ENCODE assay signal across 8 cellular contexts in genomic region chr6:26569433-26569764, GRCh38. TPM values are rescaled to one million over a fixed set of nuclear protein-coding genes. Genes with fewer than 3 reads are reported as not detected.
DNase-seq lines count a peak whose midpoint lies in the region; ATAC-seq and TF ChIP-seq lines count a peak whose summit lies in the region.

No MANE protein-coding gene starts in this region.

- CTCF ChIA-PET in HCT116 (lab: Charles Lee) (interaction anchor here (1.2 to 1.3 kb wide), 2 partner anchors 26 to 227 kb away, joined by 3 to 4 read pairs; no protein-coding TSS in a partner anchor), HEK293T (lab: Yijun Ruan, JAX) (interaction anchor here (0.6 to 1.8 kb wide), 6 partner anchors 13 to 247 kb away, joined by 3 to 7 read pairs (median 4); no protein-coding TSS in a partner anchor)

- no TSS peak for BruUV-seq in HCT116 (replicated peaks; lab: Mats Ljungman, UMichigan)

- H4K20me1 ChIP-seq in BLaER1 (no peaks in the 10 kb centered on the region), HCT116 (ENCODE audit: insufficient read depth) (no peaks in the 10 kb centered on the region)

- H3K9me3 ChIP-seq in BLaER1 (0 out of 2 replicates have a peak, but pooled peaks cover 4% of the 10 kb centered on the region), HCT116 (ENCODE audit: control insufficient read depth in 1 of 2, insufficient read depth in 1 of 2, low read depth in 1 of 2, low read length in 2 of 2) (no peaks in the 10 kb centered on the region), muscle layer of duodenum (ENCODE audit: control insufficient read depth in 1 of 2, low read length in 2 of 2) (no peaks in the 10 kb centered on the region), left lung (no peaks in the 10 kb centered on the region)

- H3K27ac ChIP-seq in BLaER1 (no peak overlapping the region), HCT116 (ENCODE audit: low read depth, low read length) (no peak overlapping the region), muscle layer of duodenum (ENCODE audit: low read length) (no peak overlapping the region), left lung (peak overlapping the region in 1 of 2 donors; percentile 37)

- intact Hi-C loops in HCT116 (cut with micrococcal nuclease) (no loop called here), left lung (cut with DNase I) (no loop called here)

- peaks cover 30% of the 10 kb centered on the region for H3K4me1 ChIP-seq in BLaER1
- peaks cover 2 to 59% of the 10 kb centered on the region in 2 experiments; a peak in 3 of 4 replicates for H3K4me1 ChIP-seq in HCT116 (ENCODE audit: control insufficient read depth in 1 of 2, insufficient read depth in 2 of 2, low read length in 2 of 2)
- no peaks in the 10 kb centered on the region for H3K4me1 ChIP-seq in muscle layer of duodenum (ENCODE audit: control insufficient read depth in 1 of 2, insufficient read depth in 2 of 2, low read length in 2 of 2)
- H3K4me1 ChIP-seq in left lung: peaks cover 0 to 24% of the 10 kb centered on the region in 2 donors

- H3K4me2 ChIP-seq in BLaER1 (peak overlapping the region; percentile 68), HCT116 (ENCODE audit: low read length) (peak overlapping the region; percentile 81; the same call in 1 of the 2 replicates)

- no peaks in the 10 kb centered on the region for H3K79me2 ChIP-seq in HCT116 (ENCODE audit: insufficient read depth, low read length)

- H3K9ac ChIP-seq in BLaER1 (no peak overlapping the region), HCT116 (ENCODE audit: low read length) (no peak overlapping the region)

- H3K36me3 ChIP-seq in BLaER1: no peaks in the 10 kb centered on the region
- no peaks in the 10 kb centered on the region for H3K36me3 ChIP-seq in HCT116 (ENCODE audit: control insufficient read depth in 1 of 2, insufficient read depth in 2 of 2, low read length in 2 of 2)
- H3K36me3 ChIP-seq in muscle layer of duodenum (ENCODE audit: control insufficient read depth in 1 of 2, insufficient read depth in 2 of 2, low read length in 2 of 2): no peaks in the 10 kb centered on the region
- H3K36me3 ChIP-seq in left lung: no peaks in the 10 kb centered on the region

- H3K27me3 ChIP-seq in BLaER1: no peaks in the 10 kb centered on the region
- no peaks in the 10 kb centered on the region for H3K27me3 ChIP-seq in HCT116 (ENCODE audit: insufficient read depth, low read length)
- no peaks in the 10 kb centered on the region for H3K27me3 ChIP-seq in muscle layer of duodenum (ENCODE audit: low read depth, low read length)
- H3K27me3 ChIP-seq in left lung: no peaks in the 10 kb centered on the region

- H3K4me3 ChIP-seq in BLaER1 (peak overlapping the region; percentile 70), HCT116 (replicated peaks in 1 of 2; ENCODE audit: low read depth in 1 of 2, low read length in 2 of 2) (no peak overlapping the region), astrocyte of the cerebellum (ENCODE audit: low read depth, low read length) (peak overlapping the region; percentile 66), muscle layer of duodenum (ENCODE audit: low read depth in 1 of 2, low read length in 2 of 2) (peak overlapping the region; percentile 72 to 98), left lung (peak overlapping the region in 1 of 2 donors; percentile 50)

- ATAC-seq in HCT116 (no peak), left lung (no peak), GM18519 (IDR thresholded peaks at IDR 0.05; ENCODE audit: low FRiP score, unreplicated experiment) (no peak)

- DNase-seq in HCT116 (ENCODE audit: low read depth, low spot score) (no peak), astrocyte of the cerebellum (ENCODE audit: low read depth) (no peak), left lung (no peak), HEK293T (ENCODE audit: extremely low spot score) (no peak), GF-D8 (lab: John Stamatoyannopoulos, UW) (no peak)

- no peak for TF ChIP-seq POLR2A in HCT116 (IDR thresholded peaks at IDR 0.05; ENCODE audit: borderline replicate concordance, extremely low read depth, insufficient read depth, insufficient read length)

- no peaks in the 10 kb centered on the region for H3K9me2 ChIP-seq in HCT116 (ENCODE audit: insufficient read depth)

- in situ Hi-C loops in astrocyte of the cerebellum (cut with HindIII; ENCODE audit: low sequenced_read_pairs): no loop called here

- H2AFZ ChIP-seq in HCT116 (ENCODE audit: low read depth, low read length, poor library complexity, severe bottlenecking): peak overlapping the region; percentile 39

- TF ChIP-seq CTCF in HCT116 (IDR thresholded peaks at IDR 0.05 in 2 of 3, conservative IDR thresholded peaks at IDR 0.05 in 1 of 3; ENCODE audit: borderline replicate concordance in 1 of 3, insufficient read depth in 1 of 3, low read depth in 2 of 3, low read length in 2 of 3) (no peak), astrocyte of the cerebellum (IDR thresholded peaks at IDR 0.05; ENCODE audit: low read depth, low read length, missing control alignments) (no peak), left lung (IDR thresholded peaks at IDR 0.05) (no peak)

- TF ChIP-seq RAD21 in HCT116 (IDR thresholded peaks at IDR 0.05; ENCODE audit: low read depth): no peak

- RAD21 ChIA-PET in HCT116 (lab: Charles Lee; ENCODE audit: low non-redundant PET in 1 of 2, low total read pairs in 2 of 2, uncharacterized antibody in 2 of 2, unreplicated experiment in 2 of 2): no interaction called here

- POLR2A ChIA-PET in HCT116 (lab: Charles Lee) (interaction anchor here (1.0 to 2.2 kb wide), 2 partner anchors 13 to 15 kb away, joined by 6 read pairs; no protein-coding TSS in a partner anchor), HEK293T (lab: Yijun Ruan, JAX) (interaction anchor here (0.8 to 2.3 kb wide), 11 partner anchors 8 to 578 kb away, joined by 3 to 10 read pairs (median 4); partner anchors contain the start of gene HMGN4)

TF ChIP-seq in HCT116, 20 proteins besides CTCF, POLR2A, EP300 and RAD21 (continues in another document):
- TF ChIP-seq, protein P1, sequence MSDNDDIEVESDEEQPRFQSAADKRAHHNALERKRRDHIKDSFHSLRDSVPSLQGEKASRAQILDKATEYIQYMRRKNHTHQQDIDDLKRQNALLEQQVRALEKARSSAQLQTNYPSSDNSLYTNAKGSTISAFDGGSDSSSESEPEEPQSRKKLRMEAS (IDR thresholded peaks at IDR 0.05): no peak
- TF ChIP-seq CBX3 (IDR thresholded peaks at IDR 0.05; ENCODE audit: low read depth) (no peak), ELF1 (IDR thresholded peaks at IDR 0.05; ENCODE audit: borderline replicate concordance, low read depth) (no peak), ZNF274 (IDR thresholded peaks at IDR 0.05; ENCODE audit: low read depth, low read length) (no peak), JUND (IDR thresholded peaks at IDR 0.05) (no peak), TCF7L2 (IDR thresholded peaks at IDR 0.05; ENCODE audit: borderline replicate concordance, extremely low read depth, insufficient read depth, insufficient read length) (no peak), EZH2phosphoT487 (IDR thresholded peaks at IDR 0.05; ENCODE audit: borderline replicate concordance) (no peak)
- TF ChIP-seq, protein P2, sequence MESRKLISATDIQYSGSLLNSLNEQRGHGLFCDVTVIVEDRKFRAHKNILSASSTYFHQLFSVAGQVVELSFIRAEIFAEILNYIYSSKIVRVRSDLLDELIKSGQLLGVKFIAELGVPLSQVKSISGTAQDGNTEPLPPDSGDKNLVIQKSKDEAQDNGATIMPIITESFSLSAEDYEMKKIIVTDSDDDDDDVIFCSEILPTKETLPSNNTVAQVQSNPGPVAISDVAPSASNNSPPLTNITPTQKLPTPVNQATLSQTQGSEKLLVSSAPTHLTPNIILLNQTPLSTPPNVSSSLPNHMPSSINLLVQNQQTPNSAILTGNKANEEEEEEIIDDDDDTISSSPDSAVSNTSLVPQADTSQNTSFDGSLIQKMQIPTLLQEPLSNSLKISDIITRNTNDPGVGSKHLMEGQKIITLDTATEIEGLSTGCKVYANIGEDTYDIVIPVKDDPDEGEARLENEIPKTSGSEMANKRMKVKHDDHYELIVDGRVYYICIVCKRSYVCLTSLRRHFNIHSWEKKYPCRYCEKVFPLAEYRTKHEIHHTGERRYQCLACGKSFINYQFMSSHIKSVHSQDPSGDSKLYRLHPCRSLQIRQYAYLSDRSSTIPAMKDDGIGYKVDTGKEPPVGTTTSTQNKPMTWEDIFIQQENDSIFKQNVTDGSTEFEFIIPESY (IDR thresholded peaks at IDR 0.05; ENCODE audit: extremely low read depth, insufficient replicate concordance, low read length): no peak

TF ChIP-seq in HEK293T, 16 proteins besides CTCF, POLR2A, EP300 and RAD21:
- no peak for TF ChIP-seq LEF1 (IDR thresholded peaks at IDR 0.05; ENCODE audit: borderline replicate concordance)
- TF ChIP-seq ZNF384 (IDR thresholded peaks at IDR 0.05): no peak
- no peak for TF ChIP-seq BHLHE40 (IDR thresholded peaks at IDR 0.05; ENCODE audit: borderline replicate concordance)
- no peak for TF ChIP-seq ARNT (IDR thresholded peaks at IDR 0.05)
- no peak for TF ChIP-seq SUZ12 (IDR thresholded peaks at IDR 0.05)
- no peak for TF ChIP-seq NFRKB (IDR thresholded peaks at IDR 0.05)
- TF ChIP-seq FOXM1 (IDR thresholded peaks at IDR 0.05; ENCODE audit: borderline replicate concordance): no peak
- TF ChIP-seq TARDBP (IDR thresholded peaks at IDR 0.05): no peak
- TF ChIP-seq, protein P3, sequence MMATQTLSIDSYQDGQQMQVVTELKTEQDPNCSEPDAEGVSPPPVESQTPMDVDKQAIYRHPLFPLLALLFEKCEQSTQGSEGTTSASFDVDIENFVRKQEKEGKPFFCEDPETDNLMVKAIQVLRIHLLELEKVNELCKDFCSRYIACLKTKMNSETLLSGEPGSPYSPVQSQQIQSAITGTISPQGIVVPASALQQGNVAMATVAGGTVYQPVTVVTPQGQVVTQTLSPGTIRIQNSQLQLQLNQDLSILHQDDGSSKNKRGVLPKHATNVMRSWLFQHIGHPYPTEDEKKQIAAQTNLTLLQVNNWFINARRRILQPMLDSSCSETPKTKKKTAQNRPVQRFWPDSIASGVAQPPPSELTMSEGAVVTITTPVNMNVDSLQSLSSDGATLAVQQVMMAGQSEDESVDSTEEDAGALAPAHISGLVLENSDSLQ (IDR thresholded peaks at IDR 0.05): no peak
- no peak for TF ChIP-seq CTBP1 (IDR thresholded peaks at IDR 0.05; ENCODE audit: borderline replicate concordance)
- no peak for TF ChIP-seq SP1 (IDR thresholded peaks at IDR 0.05)
- no peak for TF ChIP-seq FOXK2 (IDR thresholded peaks at IDR 0.05)
TF ChIP-seq in HEK293T: peak in this region for 0.

RNA-seq across cellular contexts. Expression of gene ABT1, which starts 27.4 kb away (rescaled TPM):
- total RNA-seq in HCT116 (2021; ENCODE audit: unreplicated experiment) (26.7 TPM), left lung (10 to 100 TPM in 1 of 2 donors, 1 to 10 TPM in 1; 9.8 to 13.5 TPM)
- 21.8 and 22.1 TPM in 2 replicates for polyA plus RNA-seq in HCT116 (2012)

RNA-seq across cellular contexts. Expression of gene HMGN4, which starts 31.2 kb away (rescaled TPM):
- total RNA-seq in HCT116 (2021; ENCODE audit: unreplicated experiment) (73.8 TPM), left lung (10 to 100 TPM; 41.2 to 47.2 TPM)
- polyA plus RNA-seq in HCT116 (2012): 48.2 and 64.6 TPM in 2 replicates

Comparison
In these comparisons a context has a peak if more than half of its experiments do, and no peak if none do; other contexts are left out.
1. H3K4me3 ChIP-seq: peak in BLaER1 (single experiment), astrocyte of the cerebellum (single experiment) and muscle layer of duodenum (2 of 2); none in HCT116 (0 of 2).